In genomic region chr3:51538459-51539290, GRCh38 we compare ENCODE assay signal across 1 cellular context.
TF ChIP-seq lines count a peak whose summit lies in the region.

Gene RAD54L2 (plus strand): TSS chr3:51538719. CDS start chr3:51590421, 51,702 bp downstream.

TF ChIP-seq in HepG2, 621 proteins besides CTCF, POLR2A, EP300 and RAD21 (continued from another document and continues in another):
- 0 out of 2 replicates have a peak, but pooled peaks have one; percentile 41 for TF ChIP-seq ZNF136 (CRISPR knock-in tag; IDR thresholded peaks at IDR 0.05; ENCODE audit: low read depth)
- no peak for TF ChIP-seq ZBTB21 (CRISPR knock-in tag; IDR thresholded peaks at IDR 0.05)
- TF ChIP-seq ZFP1 (CRISPR knock-in tag; IDR thresholded peaks at IDR 0.05), result peak; percentile 93
- TF ChIP-seq MAX (IDR thresholded peaks at IDR 0.05), result peak; percentile 93
- peak; percentile 81; the same call in 1 of the 2 replicates for TF ChIP-seq ADNP (CRISPR knock-in tag; IDR thresholded peaks at IDR 0.05)
- peak; percentile 88 for TF ChIP-seq SP4 (CRISPR knock-in tag; IDR thresholded peaks at IDR 0.05)
- no peak for TF ChIP-seq ATF5 (CRISPR knock-in tag; IDR thresholded peaks at IDR 0.05; ENCODE audit: low read depth)
- TF ChIP-seq TIGD3 (CRISPR knock-in tag; IDR thresholded peaks at IDR 0.05; ENCODE audit: borderline replicate concordance), result 0 out of 2 replicates have a peak, but pooled peaks have one; percentile 62
- no peak for TF ChIP-seq ZNF780A (CRISPR knock-in tag; IDR thresholded peaks at IDR 0.05)
- peak; percentile 88 for TF ChIP-seq ZSCAN31 (CRISPR knock-in tag; IDR thresholded peaks at IDR 0.05; ENCODE audit: low read depth)
- TF ChIP-seq STAT6 (CRISPR knock-in tag; IDR thresholded peaks at IDR 0.05; ENCODE audit: borderline replicate concordance), result no peak; the same call in 1 of the 2 replicates
- peak; percentile 100 for TF ChIP-seq KMT2A (CRISPR knock-in tag; IDR thresholded peaks at IDR 0.05)
- TF ChIP-seq ZBTB40 (IDR thresholded peaks at IDR 0.05), result peak; percentile 70
- TF ChIP-seq ZBTB40 (CRISPR knock-in tag; IDR thresholded peaks at IDR 0.05), result peak; percentile 77
- peak; percentile 80; the same call in 1 of the 2 replicates for TF ChIP-seq ZNF441 (CRISPR knock-in tag; IDR thresholded peaks at IDR 0.05; ENCODE audit: borderline replicate concordance)
- TF ChIP-seq ATM (IDR thresholded peaks at IDR 0.05; ENCODE audit: borderline replicate concordance), result no peak
- 0 out of 2 replicates have a peak, but pooled peaks have one; percentile 25 for TF ChIP-seq ZNF710 (CRISPR knock-in tag; IDR thresholded peaks at IDR 0.05; ENCODE audit: borderline replicate concordance)
- TF ChIP-seq RFX1 (IDR thresholded peaks at IDR 0.05), result no peak
- TF ChIP-seq FOXA1 (IDR thresholded peaks at IDR 0.05), result no peak
- peak; percentile 54; the same call in 1 of the 2 replicates for TF ChIP-seq FOXA1 (CRISPR knock-in tag; IDR thresholded peaks at IDR 0.05)
- TF ChIP-seq ZNF777 (CRISPR knock-in tag; IDR thresholded peaks at IDR 0.05), result peak; percentile 76
- TF ChIP-seq THYN1 (CRISPR knock-in tag; IDR thresholded peaks at IDR 0.05; ENCODE audit: borderline replicate concordance, low read depth), result no peak
- 0 out of 2 replicates have a peak, but pooled peaks have one; percentile 40 for TF ChIP-seq KLF9 (CRISPR knock-in tag; IDR thresholded peaks at IDR 0.05; ENCODE audit: low read depth)
- TF ChIP-seq PRMT3 (CRISPR knock-in tag; IDR thresholded peaks at IDR 0.05; ENCODE audit: borderline replicate concordance, low read depth), result 0 out of 2 replicates have a peak, but pooled peaks have one; percentile 78
- TF ChIP-seq NFE2 (CRISPR knock-in tag; IDR thresholded peaks at IDR 0.05), result no peak
- TF ChIP-seq FOXO4 (CRISPR knock-in tag; conservative IDR thresholded peaks at IDR 0.05), result peak; percentile 42; the same call in 1 of the 2 replicates
- TF ChIP-seq ISL2 (CRISPR knock-in tag; IDR thresholded peaks at IDR 0.05), result peak; percentile 85
- peak; percentile 96 for TF ChIP-seq CENPT (CRISPR knock-in tag; IDR thresholded peaks at IDR 0.05; ENCODE audit: low read depth)
- TF ChIP-seq ZBTB26 (CRISPR knock-in tag; IDR thresholded peaks at IDR 0.05; ENCODE audit: borderline replicate concordance), result no peak; the same call in 1 of the 2 replicates
- TF ChIP-seq RARA (CRISPR knock-in tag; IDR thresholded peaks at IDR 0.05), result peak; percentile 60
- no peak for TF ChIP-seq ZEB1 (IDR thresholded peaks at IDR 0.05; ENCODE audit: insufficient replicate concordance, low read depth)
- peak; percentile 95 for TF ChIP-seq HDAC2 (CRISPR knock-in tag; IDR thresholded peaks at IDR 0.05)
- peak; percentile 59; the same call in 1 of the 2 replicates for TF ChIP-seq TERF1 (CRISPR knock-in tag; IDR thresholded peaks at IDR 0.05)
- TF ChIP-seq HNF1B (CRISPR knock-in tag; IDR thresholded peaks at IDR 0.05), result peak; percentile 68; the same call in 1 of the 2 replicates
